In the genomic region with DNA sequence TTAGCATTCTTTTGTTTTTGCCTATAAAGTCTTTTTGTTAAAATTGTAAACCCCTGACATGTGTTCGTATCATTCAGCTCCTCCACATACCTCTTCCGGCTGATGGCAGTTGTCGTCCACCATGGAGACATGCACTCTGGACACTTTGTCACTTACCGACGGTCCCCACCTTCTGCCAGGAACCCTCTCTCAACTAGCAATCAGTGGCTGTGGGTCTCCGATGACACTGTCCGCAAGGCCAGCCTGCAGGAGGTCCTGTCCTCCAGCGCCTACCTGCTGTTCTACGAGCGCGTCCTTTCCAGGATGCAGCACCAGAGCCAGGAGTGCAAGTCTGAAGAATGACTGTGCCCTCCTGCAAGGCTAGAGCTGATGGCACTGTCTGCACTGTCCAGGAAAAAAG, we compare ENCODE assay signal across 19 cellular contexts.
"Had no signal": no experiment of that assay in that cellular context is flagged by ENCODE, and none has a peak within 500 bp of the region (broad histone marks: within the 10 kb centered on the region; RNA-seq: fewer than 3 reads in every experiment).

No MANE protein-coding gene starts in this region.

- H3K9me3 ChIP-seq: colonic mucosa, ovary, right atrium auricular region, suprapubic skin, thyroid gland, upper lobe of left lung, uterus had no signal

- H3K27ac Mint-ChIP-seq: endodermal cell had no signal

- H3K4me1 ChIP-seq: colonic mucosa, foreskin keratinocyte, right atrium auricular region, suprapubic skin, thyroid gland, upper lobe of left lung, uterus had no signal

- H3K27me3 ChIP-seq: colonic mucosa, foreskin keratinocyte, ovary, right atrium auricular region, suprapubic skin, thyroid gland, upper lobe of left lung, uterus had no signal

- DNase-seq: colonic mucosa; dermis blood vessel endothelial cell; effector CD4-positive, alpha-beta T cell; erythroblast; foreskin keratinocyte; immature natural killer cell; left colon; mammary epithelial cell; naive thymus-derived CD8-positive, alpha-beta T cell; ovary; stimulated activated CD4-positive, alpha-beta T cell treated with anti-CD3 and anti-CD28 coated beads, Interleukin-2, amount 100 ng/mL, for 48 hours; stimulated activated naive CD8-positive, alpha-beta T cell treated with anti-CD3 and anti-CD28 coated beads, Interleukin-15, Interleukin-2, amounts not matched to agents 100 U/mL and 50 U/mL, for 24 hours; thyroid gland; upper lobe of left lung; uterus had no signal

- H3K4me3 ChIP-seq: colonic mucosa, ovary, right atrium auricular region, smooth muscle cell, suprapubic skin, thyroid gland, upper lobe of left lung, uterus had no signal

- H3K4me1 Mint-ChIP-seq: endodermal cell, immature natural killer cell had no signal

- H3K36me3 ChIP-seq: ovary, uterus had no signal

- H3K27me3 Mint-ChIP-seq: naive thymus-derived CD8-positive, alpha-beta T cell had no signal

- H3K27ac ChIP-seq: colonic mucosa, foreskin keratinocyte, ovary, right atrium auricular region, suprapubic skin, thyroid gland, upper lobe of left lung, uterus had no signal

- H3K9me3 Mint-ChIP-seq: endodermal cell, immature natural killer cell had no signal

- H3K4me3 Mint-ChIP-seq: endodermal cell; immature natural killer cell; naive thymus-derived CD8-positive, alpha-beta T cell had no signal

- ATAC-seq: foreskin keratinocyte; left colon; naive thymus-derived CD8-positive, alpha-beta T cell; stimulated activated naive CD8-positive, alpha-beta T cell treated with anti-CD3 and anti-CD28 coated beads, Interleukin-15, Interleukin-2, amounts not matched to agents 100 U/mL and 50 U/mL, for 24 hours had no signal
